ENCODE assay signal across 14 cellular contexts in the genomic region with DNA sequence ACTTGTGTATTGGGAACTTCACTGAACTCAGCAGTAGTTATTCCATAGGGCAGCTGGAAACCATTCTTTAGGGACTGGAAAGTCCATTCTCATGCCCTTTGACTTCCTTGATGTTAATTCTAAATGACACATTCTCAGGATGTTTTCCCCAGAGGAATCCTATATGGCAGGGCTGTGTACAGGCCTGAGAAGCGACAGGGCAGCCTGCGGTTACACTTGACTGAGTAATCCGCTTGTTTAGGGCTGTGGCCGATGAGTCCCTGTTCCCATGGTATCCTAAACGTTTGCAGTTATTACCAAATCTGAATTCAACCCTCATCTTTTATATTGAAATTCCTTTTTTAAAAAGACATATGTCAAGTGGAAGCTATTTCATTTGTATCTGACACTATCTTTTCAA.
DNase-seq lines count a peak whose midpoint lies in the region; ATAC-seq and TF ChIP-seq lines count a peak whose summit lies in the region.
"Had no signal": no experiment of that assay in that cellular context is flagged by ENCODE, and none has a peak within 500 bp of the region (broad histone marks: within the 10 kb centered on the region; RNA-seq: fewer than 3 reads in every experiment).

No MANE protein-coding gene starts in this region.

- H4K20me1 ChIP-seq in SK-N-SH (ENCODE audit: insufficient read depth), result no peaks in the 10 kb centered on the region

- no peak for TF ChIP-seq RAD21 in SK-N-SH (IDR thresholded peaks at IDR 0.05; ENCODE audit: low read length)

- H3K4me3 ChIP-seq in SK-N-SH (ENCODE audit: low read depth in 2 of 2, low read length in 1 of 2) (no peak overlapping the region), fibroblast of mammary gland (ENCODE audit: control insufficient read depth, low read depth, low read length) (no peak overlapping the region), psoas muscle (no peak overlapping the region)
- H3K4me3 ChIP-seq: colonic mucosa had no signal

- TF ChIP-seq EP300 in SK-N-SH (IDR thresholded peaks at IDR 0.05; ENCODE audit: borderline replicate concordance in 1 of 2, low read depth in 1 of 2, low read length in 1 of 2), result no peak

- H3K4me1 Mint-ChIP-seq in activated naive CD8-positive, alpha-beta T cell treated with anti-CD3 and anti-CD28 coated beads for 36 hours, result peaks cover 7% of the 10 kb centered on the region
- H3K4me1 Mint-ChIP-seq: activated T-helper 17 cell treated with anti-CD3 and anti-CD28 coated beads, Interleukin-2, amount 50 U/mL, for 72 hours had no signal

- H3K4me3 Mint-ChIP-seq in activated naive CD8-positive, alpha-beta T cell treated with anti-CD3 and anti-CD28 coated beads for 36 hours, result no peak overlapping the region
- H3K4me3 Mint-ChIP-seq: activated T-helper 17 cell treated with anti-CD3 and anti-CD28 coated beads, Interleukin-2, amount 50 U/mL, for 72 hours had no signal

- H3K9me3 Mint-ChIP-seq in activated naive CD8-positive, alpha-beta T cell treated with anti-CD3 and anti-CD28 coated beads for 36 hours, result peaks cover 5% of the 10 kb centered on the region
- H3K9me3 Mint-ChIP-seq: activated T-helper 17 cell treated with anti-CD3 and anti-CD28 coated beads, Interleukin-2, amount 50 U/mL, for 72 hours had no signal

- no peaks in the 10 kb centered on the region for H3K9me2 ChIP-seq in SK-N-SH

- peaks cover 22% of the 10 kb centered on the region for H3F3A ChIP-seq in SK-N-SH (replicated peaks; ENCODE audit: insufficient read depth)

- DNase-seq in AG08395 (ENCODE audit: low spot score), result peak; percentile 38
- no peak for DNase-seq in SK-N-SH
- DNase-seq in fibroblast of mammary gland (ENCODE audit: low read depth), result peak; percentile 98
- DNase-seq in psoas muscle, result no peak
- no peak for DNase-seq in activated naive CD8-positive, alpha-beta T cell treated with anti-CD3 and anti-CD28 coated beads for 36 hours
- no peak for DNase-seq in CD1c-positive myeloid dendritic cell (ENCODE audit: extremely low spot score)
- DNase-seq in SKM-1 treated with dmso at 0.1 percent for 144 hours (lab: John Stamatoyannopoulos, UW; ENCODE audit: unreplicated experiment), result no peak
- DNase-seq: activated CD4-positive, CD25-positive, alpha-beta regulatory T cell; colonic mucosa; GDM1; NCI-H446; Right ventricle myocardium superior had no signal

- H3K9me3 ChIP-seq in SK-N-SH, result no peaks in the 10 kb centered on the region
- peaks cover 3% of the 10 kb centered on the region for H3K9me3 ChIP-seq in psoas muscle
- H3K9me3 ChIP-seq: colonic mucosa had no signal

- H3K27ac ChIP-seq in SK-N-SH (ENCODE audit: low read depth in 2 of 2, low read length in 1 of 2) (peak overlapping the region in 1 of 2 experiments; percentile 67; a peak in 2 of 4 replicates), psoas muscle (peak overlapping the region; percentile 33)
- H3K27ac ChIP-seq: colonic mucosa had no signal

- no peak overlapping the region for H3K9ac ChIP-seq in SK-N-SH

- no peak overlapping the region for H3K27ac Mint-ChIP-seq in activated naive CD8-positive, alpha-beta T cell treated with anti-CD3 and anti-CD28 coated beads for 36 hours
- H3K27ac Mint-ChIP-seq: activated T-helper 17 cell treated with anti-CD3 and anti-CD28 coated beads, Interleukin-2, amount 50 U/mL, for 72 hours had no signal

- H3K4me2 ChIP-seq in SK-N-SH, result no peak overlapping the region

- peaks cover 73% of the 10 kb centered on the region for H3K79me2 ChIP-seq in SK-N-SH (ENCODE audit: insufficient read depth)

- no peaks in the 10 kb centered on the region for H3K36me3 Mint-ChIP-seq in activated naive CD8-positive, alpha-beta T cell treated with anti-CD3 and anti-CD28 coated beads for 36 hours

- peaks cover 0 to 37% of the 10 kb centered on the region in 2 experiments for H3K36me3 ChIP-seq in SK-N-SH (replicated peaks in 1 of 2; ENCODE audit: control insufficient read depth in 1 of 2, insufficient read depth in 2 of 2, low read length in 1 of 2)
- no peaks in the 10 kb centered on the region for H3K36me3 ChIP-seq in psoas muscle (ENCODE audit: insufficient read depth in 1 of 2, low read depth in 1 of 2)
- H3K36me3 ChIP-seq: colonic mucosa had no signal

- peaks cover 10 to 34% of the 10 kb centered on the region in 2 experiments; a peak in 3 of 4 replicates for H3K4me1 ChIP-seq in SK-N-SH (ENCODE audit: control insufficient read depth in 1 of 2, insufficient read depth in 2 of 2, low read depth in 1 of 2, low read length in 1 of 2)
- H3K4me1 ChIP-seq in psoas muscle, result peaks cover 19% of the 10 kb centered on the region
- H3K4me1 ChIP-seq: colonic mucosa had no signal

- CTCF ChIA-PET in SK-N-SH (lab: Yijun Ruan, JAX), result no interaction called here

- intact Hi-C loops in psoas muscle (cut with DNase I), result no loop called here

- H2AFZ ChIP-seq in SK-N-SH (ENCODE audit: low read depth), result no peak overlapping the region

- no peak for TF ChIP-seq CTCF in SK-N-SH (IDR thresholded peaks at IDR 0.05)
- no peak for TF ChIP-seq CTCF in fibroblast of mammary gland (conservative IDR thresholded peaks at IDR 0.05; ENCODE audit: control insufficient read depth, insufficient read depth, low read depth, low read length)
- no peak for TF ChIP-seq CTCF in psoas muscle (IDR thresholded peaks at IDR 0.05)

- POLR2A ChIA-PET in SK-N-SH (lab: Yijun Ruan, JAX), result no interaction called here

- 98% methylated on average over 5 of the region's 5 CpGs for WGBS in SK-N-SH (ENCODE audit: low lambda C conversion rate)
- WGBS in psoas muscle, 3 donors, result 75 to 91% (median 81%) methylated on average over 5 of the region's 5 CpGs

- peaks cover 80% of the 10 kb centered on the region for H3K27me3 Mint-ChIP-seq in activated naive CD8-positive, alpha-beta T cell treated with anti-CD3 and anti-CD28 coated beads for 36 hours

- H3K27me3 ChIP-seq in SK-N-SH (ENCODE audit: insufficient read depth), result no peaks in the 10 kb centered on the region
- peaks cover 0 to 3% (median 0%) of the 10 kb centered on the region in 3 donors for H3K27me3 ChIP-seq in psoas muscle (ENCODE audit: insufficient read depth in 3 of 3, low read length in 2 of 3)
- H3K27me3 ChIP-seq: colonic mucosa had no signal

- ATAC-seq in psoas muscle (no peak), GM18520 (IDR thresholded peaks at IDR 0.05; ENCODE audit: unreplicated experiment) (no peak)
- ATAC-seq: activated T-helper 17 cell treated with anti-CD3 and anti-CD28 coated beads, Interleukin-2, amount 50 U/mL, for 72 hours had no signal

TF ChIP-seq in SK-N-SH, 30 proteins besides CTCF, POLR2A, EP300 and RAD21:
- TF ChIP-seq, protein P1, sequence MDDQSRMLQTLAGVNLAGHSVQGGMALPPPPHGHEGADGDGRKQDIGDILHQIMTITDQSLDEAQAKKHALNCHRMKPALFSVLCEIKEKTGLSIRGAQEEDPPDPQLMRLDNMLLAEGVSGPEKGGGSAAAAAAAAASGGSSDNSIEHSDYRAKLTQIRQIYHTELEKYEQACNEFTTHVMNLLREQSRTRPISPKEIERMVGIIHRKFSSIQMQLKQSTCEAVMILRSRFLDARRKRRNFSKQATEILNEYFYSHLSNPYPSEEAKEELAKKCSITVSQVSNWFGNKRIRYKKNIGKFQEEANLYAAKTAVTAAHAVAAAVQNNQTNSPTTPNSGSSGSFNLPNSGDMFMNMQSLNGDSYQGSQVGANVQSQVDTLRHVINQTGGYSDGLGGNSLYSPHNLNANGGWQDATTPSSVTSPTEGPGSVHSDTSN (IDR thresholded peaks at IDR 0.05), result 0 out of 2 replicates have a peak, but pooled peaks have one; percentile 6
- no peak for TF ChIP-seq NRF1 (IDR thresholded peaks at IDR 0.05; ENCODE audit: low read depth, low read length)

Comparison
In these comparisons a context has a peak if more than half of its experiments do, and no peak if none do; other contexts are left out.
1. DNase-seq: peak in AG08395 (single experiment) and fibroblast of mammary gland (single experiment); none in SK-N-SH (single experiment), psoas muscle (0 of 2), activated naive CD8-positive, alpha-beta T cell treated with anti-CD3 and anti-CD28 coated beads for 36 hours (single experiment), CD1c-positive myeloid dendritic cell (single experiment) and SKM-1 treated with dmso at 0.1 percent for 144 hours (single experiment).